In the genomic region with DNA sequence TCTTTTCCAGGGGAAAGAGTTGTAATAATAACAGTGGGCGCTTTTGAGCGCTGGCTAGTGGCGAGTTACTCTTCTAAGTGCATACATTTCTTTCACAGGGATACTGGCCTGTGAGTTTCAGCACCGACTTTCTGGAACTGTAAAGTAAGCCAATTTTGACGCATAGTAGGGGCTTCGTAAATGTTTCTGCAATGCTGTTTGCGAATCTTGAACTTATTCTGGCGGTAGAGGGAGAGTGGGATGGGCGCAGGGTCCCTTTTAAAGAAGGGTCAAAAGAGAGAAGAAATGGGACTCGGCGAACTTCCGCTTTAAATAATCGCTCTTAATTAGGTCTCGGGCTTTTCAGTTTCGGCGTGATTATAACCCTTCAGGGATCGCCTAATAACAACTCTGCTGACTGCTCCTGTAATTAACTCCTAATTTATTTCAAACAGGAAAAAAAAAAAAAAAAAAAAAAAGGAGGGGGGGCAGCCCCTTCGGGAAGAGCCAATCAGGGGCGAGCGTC, we compare ENCODE assay signal across 10 cellular contexts. TPM values are rescaled to one million over a fixed set of nuclear protein-coding genes. Genes with fewer than 3 reads are reported as not detected.
DNase-seq lines count a peak whose midpoint lies in the region; ATAC-seq and TF ChIP-seq lines count a peak whose summit lies in the region.
"Had no signal": no experiment of that assay in that cellular context is flagged by ENCODE, and none has a peak within 500 bp of the region (broad histone marks: within the 10 kb centered on the region; RNA-seq: fewer than 3 reads in every experiment).

No MANE protein-coding gene starts in this region.

- no peak overlapping the region for H3K27ac Mint-ChIP-seq in CD4-positive, alpha-beta T cell
- no peak overlapping the region for H3K27ac Mint-ChIP-seq in neural progenitor cell

- H3K9ac ChIP-seq in neural progenitor cell: no peak overlapping the region

- no peaks in the 10 kb centered on the region for H3K9me3 ChIP-seq in CD4-positive, alpha-beta T cell (ENCODE audit: control insufficient read depth, low read length)
- H3K9me3 ChIP-seq in neural progenitor cell (ENCODE audit: low read depth): no peaks in the 10 kb centered on the region

- no peaks in the 10 kb centered on the region for H3K36me3 Mint-ChIP-seq in CD4-positive, alpha-beta T cell (ENCODE audit: low read depth)
- peaks cover 26% of the 10 kb centered on the region for H3K36me3 Mint-ChIP-seq in neural progenitor cell

- intact Hi-C loops in CD4-positive, alpha-beta T cell (cut with DNase I, micrococcal nuclease): no loop called here

- no peak overlapping the region for H2AFZ ChIP-seq in neural progenitor cell (replicated peaks)

- ATAC-seq in CD4-positive, alpha-beta T cell (ENCODE audit: poor library complexity): no peak
- ATAC-seq in GM21526 (IDR thresholded peaks at IDR 0.05; ENCODE audit: low FRiP score, unreplicated experiment): no peak
- ATAC-seq: GM12878 had no signal

- H3K9me3 Mint-ChIP-seq in CD4-positive, alpha-beta T cell: no peaks in the 10 kb centered on the region
- H3K9me3 Mint-ChIP-seq in neural progenitor cell: no peaks in the 10 kb centered on the region

- H3K27me3 ChIP-seq in CD4-positive, alpha-beta T cell (ENCODE audit: control insufficient read depth, insufficient read depth, low read length): peaks cover 93% of the 10 kb centered on the region
- peaks cover 97% of the 10 kb centered on the region for H3K27me3 ChIP-seq in neural progenitor cell

- H3K4me3 Mint-ChIP-seq in CD4-positive, alpha-beta T cell: peak overlapping the region; percentile 45
- peak overlapping the region; percentile 88 for H3K4me3 Mint-ChIP-seq in neural progenitor cell

- CTCF ChIA-PET in CD4-positive, alpha-beta T cell (lab: Charles Lee): no interaction called here

- H4K20me1 ChIP-seq in neural progenitor cell (ENCODE audit: low read depth): peaks cover 71% of the 10 kb centered on the region

- H3K4me3 ChIP-seq in epithelial cell of esophagus (ENCODE audit: low read length): peak overlapping the region; percentile 18
- H3K4me3 ChIP-seq in neural progenitor cell: peak overlapping the region; percentile 62
- H3K4me3 ChIP-seq: GM12878 had no signal

- peaks cover 36% of the 10 kb centered on the region for H3K4me1 ChIP-seq in neural progenitor cell

- peaks cover 39% of the 10 kb centered on the region for H3F3A ChIP-seq in neural progenitor cell (ENCODE audit: low read depth)

- H3K27me3 Mint-ChIP-seq in CD4-positive, alpha-beta T cell: peaks cover 89% of the 10 kb centered on the region
- peaks cover 78% of the 10 kb centered on the region for H3K27me3 Mint-ChIP-seq in neural progenitor cell (ENCODE audit: insufficient read depth, low read depth)

- POLR2A ChIA-PET in CD4-positive, alpha-beta T cell (lab: Charles Lee): no interaction called here

- H3K27ac ChIP-seq in CD4-positive, alpha-beta T cell (ENCODE audit: low read depth, low read length): no peak overlapping the region
- no peak overlapping the region for H3K27ac ChIP-seq in neural progenitor cell

- no peak for DNase-seq in CD4-positive, alpha-beta T cell
- peak; percentile 35 for DNase-seq in RPMI7951 (ENCODE audit: low read depth)
- no peak for DNase-seq in epithelial cell of esophagus (ENCODE audit: low read depth)
- DNase-seq in neural progenitor cell (ENCODE audit: low spot score): no peak
- DNase-seq in NCI-H446 treated with DMSO at 0.1 percent for 48 hours (lab: John Stamatoyannopoulos, UW): no peak
- no peak for DNase-seq in stimulated activated CD4-positive, alpha-beta T cell treated with anti-CD3 and anti-CD28 coated beads, Interleukin-4, amount 100 ng/mL, for 1 hour
- DNase-seq in GM19238 (ENCODE audit: insufficient read length, low spot score): no peak
- DNase-seq: NCI-H1694 had no signal

- peak overlapping the region; percentile 87 for H3K4me2 ChIP-seq in neural progenitor cell

- no peaks in the 10 kb centered on the region for H3K36me3 ChIP-seq in neural progenitor cell

- H3K79me2 ChIP-seq in neural progenitor cell (ENCODE audit: low read depth): no peaks in the 10 kb centered on the region

- TF ChIP-seq CTCF in CD4-positive, alpha-beta T cell (IDR thresholded peaks at IDR 0.05): no peak
- TF ChIP-seq CTCF in epithelial cell of esophagus (IDR thresholded peaks at IDR 0.05; ENCODE audit: insufficient read depth, low read depth, low read length, missing control alignments) (no peak), neural progenitor cell (IDR thresholded peaks at IDR 0.05) (no peak)

- H3K4me1 Mint-ChIP-seq in CD4-positive, alpha-beta T cell (ENCODE audit: low read depth): peaks cover 26% of the 10 kb centered on the region
- peaks cover 76% of the 10 kb centered on the region for H3K4me1 Mint-ChIP-seq in neural progenitor cell

RNA-seq across cellular contexts. Expression of gene MSX2, which starts 0.4 kb away (rescaled TPM):
- under 1 TPM; 0.30 to 0.31 TPM for total RNA-seq in CD4-positive, alpha-beta T cell
- 3.8 and 5.8 TPM in 2 replicates for total RNA-seq in RPMI7951 (2014; rRNA removed; shearing (Covaris generic))
- 0.30 and 0.93 TPM in 2 replicates for total RNA-seq in neural progenitor cell (ENCODE audit: low replicate concordance)
- total RNA-seq: GM12878 had no signal
